Comparison of ENCODE assay signal across 8 cellular contexts in the genomic region with DNA sequence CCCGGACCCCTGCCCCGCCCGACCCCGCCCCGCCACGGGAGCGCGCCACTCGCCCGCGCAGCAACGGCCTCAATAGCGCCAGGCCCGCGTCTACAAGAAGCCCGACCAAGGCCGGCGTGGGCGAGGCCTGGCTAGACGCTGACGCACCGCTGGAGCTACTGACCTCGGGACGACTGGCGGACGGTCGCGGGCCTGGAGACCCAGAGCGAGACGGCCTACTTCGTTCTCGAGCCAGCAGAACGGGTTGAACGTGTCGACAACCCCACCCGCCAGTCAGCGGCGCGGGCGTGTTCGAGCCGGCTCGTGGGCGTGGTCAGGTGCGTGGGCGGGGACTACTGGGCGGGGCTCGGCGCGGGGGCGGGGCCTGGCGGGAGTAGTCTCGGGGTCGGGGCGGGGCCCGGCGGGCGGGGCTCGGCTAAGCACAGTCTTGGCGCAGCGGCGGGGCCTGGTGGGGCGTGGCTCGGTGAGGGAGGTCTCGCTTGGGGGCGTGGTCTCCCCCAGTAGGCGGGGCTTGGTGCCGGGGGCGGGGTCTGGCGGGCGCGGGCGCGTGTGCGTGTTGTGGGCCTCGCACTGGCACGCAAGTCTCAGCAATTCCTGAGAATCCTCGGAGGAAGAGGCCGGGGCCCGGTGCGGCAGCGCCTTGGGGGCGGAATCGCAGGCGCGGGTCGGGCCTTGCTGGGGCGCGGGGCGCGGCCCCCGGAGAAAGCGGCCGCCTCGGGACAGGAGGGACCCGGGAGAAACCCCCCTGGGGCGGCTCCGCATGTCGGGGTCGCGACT. TPM values are rescaled to one million over a fixed set of nuclear protein-coding genes. Genes with fewer than 3 reads are reported as not detected.
DNase-seq lines count a peak whose midpoint lies in the region; ATAC-seq and TF ChIP-seq lines count a peak whose summit lies in the region.

A gene (minus strand): TSS at position 293 of the 777 bp plus-strand sequence. CDS start 5,080 bp downstream, outside the sequence.

- peak; percentile 53 for ATAC-seq in HG03196 (IDR thresholded peaks at IDR 0.05; ENCODE audit: unreplicated experiment)

- H3K9me3 ChIP-seq in AG04450 (ENCODE audit: control insufficient read depth, insufficient read depth, low read length) = no peaks in the 10 kb centered on the region; the same call in 1 of the 2 replicates

- no peak for TF ChIP-seq CTCF in AG04450 (IDR thresholded peaks at IDR 0.05; ENCODE audit: low read depth, low read length)

- in situ Hi-C loops in GM18951 (cut with MboI; ENCODE audit: low sequenced_read_pairs, unreplicated experiment) = no loop called here

- H3K27ac ChIP-seq in AG04450 (ENCODE audit: low read depth, low read length) = peak within 1 kb of the TSS; percentile 99

- H3K27me3 ChIP-seq in AG04450 (ENCODE audit: control insufficient read depth, insufficient read depth, low read length) = no peaks in the 10 kb centered on the region

- CTCF ChIA-PET in AG04450 (lab: Charles Lee) = interaction anchor here (3.6 kb wide), 1 partner anchor 11 kb away, joined by 33 read pairs; no protein-coding TSS in a partner anchor

- TF ChIP-seq POLR2A in GM18951 (IDR thresholded peaks at IDR 0.05; ENCODE audit: extremely low read depth, insufficient read depth, insufficient read length) = peak; percentile 69

- DNase-seq in AG04450 (ENCODE audit: low read depth, low spot score) = peak; percentile 87
- DNase-seq in NCI-H345 (lab: John Stamatoyannopoulos, UW) = peak; percentile 95
- DNase-seq in activated CD4-positive, CD25-positive, alpha-beta regulatory T cell treated with anti-CD3 and anti-CD28 coated beads, Interleukin-2, amount 50 U/mL, for 16 hours (ENCODE audit: low read depth, low spot score) = peak; percentile 97
- DNase-seq in central memory CD4-positive, alpha-beta T cell = peak; percentile 96
- DNase-seq in islet precursor cell = peak; percentile 98
- DNase-seq in stimulated activated CD4-positive, alpha-beta T cell treated with anti-CD3 and anti-CD28 coated beads, Interleukin-12 subunit alpha, Interleukin-12 subunit beta, amount 100 ng/mL, for 4 hours = peak; percentile 100

- POLR2A ChIA-PET in AG04450 (lab: Yijun Ruan, JAX) = interaction anchor here (0.7 to 1.6 kb wide), 6 partner anchors 14 to 90 kb away, joined by 3 to 10 read pairs (median 4); a partner anchor contains a TSS

- peak within 1 kb of the TSS; percentile 95 for H3K4me3 ChIP-seq in AG04450 (ENCODE audit: low read depth, low read length)

RNA-seq across cellular contexts. Expression of the gene that starts here (rescaled TPM):
- polyA plus RNA-seq in AG04450 (2011; rRNA removed) = 98.6 and 168 TPM in 2 replicates
- 54.2 and 75.4 TPM in 2 replicates for polyA minus RNA-seq in AG04450 (2011; rRNA and poly(A)+ RNA removed)

Comparison
In these comparisons a context has a peak if more than half of its experiments do, and no peak if none do; other contexts are left out.
1. Peak in every context shown above with its lines: DNase-seq, ATAC-seq, H3K4me3 ChIP-seq and H3K27ac ChIP-seq.